ENCODE assay signal across 1 cellular context in the genomic region with DNA sequence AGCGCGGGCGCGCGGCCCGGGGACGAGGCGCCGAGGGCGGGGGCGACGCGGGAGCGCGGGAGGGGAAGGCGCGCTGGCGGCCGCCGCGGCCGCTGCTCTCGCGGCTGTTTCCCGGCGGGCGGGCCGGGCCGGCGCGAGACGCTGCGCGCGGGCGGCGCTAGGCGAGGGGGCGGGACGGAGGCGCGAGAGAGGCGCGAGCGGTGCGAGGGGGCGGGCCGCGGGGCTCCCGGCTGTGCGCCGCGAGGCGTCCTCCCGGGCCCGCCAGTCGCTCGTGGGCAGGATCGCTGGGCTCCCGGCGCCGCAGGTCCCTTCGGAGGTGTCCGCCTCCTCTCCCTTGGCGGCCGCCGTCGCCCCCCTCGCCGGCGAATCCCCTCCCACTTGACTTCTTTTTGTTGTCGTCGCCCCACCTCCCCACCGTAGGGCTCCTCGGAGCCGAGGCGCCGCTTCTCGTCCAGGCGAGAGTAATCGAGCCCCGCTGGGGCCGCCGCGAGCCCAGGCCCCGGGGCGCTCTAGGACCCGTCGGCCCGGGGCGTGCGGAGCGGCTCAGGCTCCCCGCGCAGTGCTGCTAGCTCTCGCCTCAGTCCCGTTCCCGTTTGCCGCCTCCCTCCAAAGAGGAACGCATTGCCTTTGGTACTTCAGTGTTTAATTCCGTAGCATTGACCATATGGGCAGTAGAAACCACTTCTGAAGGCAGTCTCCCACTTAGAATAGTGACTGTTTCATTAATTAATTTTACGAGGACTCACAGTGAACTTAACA.
A peak's percentile ranks its signal among the peaks of the same experiment; 100 is the strongest.
TF ChIP-seq lines count a peak whose summit lies in the region.

A gene (minus strand): TSS at position 110 of the 759 bp plus-strand sequence. CDS start 330 bp downstream, outside the sequence.

TF ChIP-seq in HepG2, 621 proteins besides CTCF, POLR2A, EP300 and RAD21 (continued from another document and continues in another):
- TF ChIP-seq ZNF468 (CRISPR knock-in tag; IDR thresholded peaks at IDR 0.05) (peak; percentile 94; the same call in 1 of the 2 replicates), ZNF879 (CRISPR knock-in tag; IDR thresholded peaks at IDR 0.05) (peak; percentile 36; the same call in 1 of the 2 replicates), KMT2A (CRISPR knock-in tag; IDR thresholded peaks at IDR 0.05) (peak; percentile 95; the same call in 1 of the 2 replicates), SCMH1 (CRISPR knock-in tag; IDR thresholded peaks at IDR 0.05; ENCODE audit: borderline replicate concordance) (no peak), ZNF225 (CRISPR knock-in tag; IDR thresholded peaks at IDR 0.05) (peak; percentile 78; the same call in 1 of the 2 replicates), ZNF567 (CRISPR knock-in tag; IDR thresholded peaks at IDR 0.05; ENCODE audit: borderline replicate concordance) (peak; percentile 94), RCOR2 (CRISPR knock-in tag; IDR thresholded peaks at IDR 0.05) (no peak), FOXA3 (CRISPR knock-in tag; IDR thresholded peaks at IDR 0.05) (peak; percentile 59; the same call in 1 of the 2 replicates), ZNF547 (CRISPR knock-in tag; IDR thresholded peaks at IDR 0.05) (peak; percentile 34; the same call in 1 of the 2 replicates), DPF2 (CRISPR knock-in tag; IDR thresholded peaks at IDR 0.05; ENCODE audit: borderline replicate concordance, low read depth) (no peak; the same call in 1 of the 2 replicates), NPAS2 (CRISPR knock-in tag; IDR thresholded peaks at IDR 0.05; ENCODE audit: borderline replicate concordance) (0 out of 2 replicates have a peak, but pooled peaks have one; percentile 20), ZNF33A (CRISPR knock-in tag; IDR thresholded peaks at IDR 0.05; ENCODE audit: borderline replicate concordance) (no peak), KDM3A (CRISPR knock-in tag; IDR thresholded peaks at IDR 0.05; ENCODE audit: low read depth) (peak; percentile 81), NRL (CRISPR knock-in tag; IDR thresholded peaks at IDR 0.05; ENCODE audit: borderline replicate concordance) (peak; percentile 83), ZNF75D (CRISPR knock-in tag; IDR thresholded peaks at IDR 0.05; ENCODE audit: borderline replicate concordance) (0 out of 2 replicates have a peak, but pooled peaks have one; percentile 36), MXI1 (IDR thresholded peaks at IDR 0.05; ENCODE audit: borderline replicate concordance, low read depth, low read length) (peak; percentile 67; the same call in 1 of the 3 replicates), RFX3 (CRISPR knock-in tag; IDR thresholded peaks at IDR 0.05) (no peak), FOXK1 (CRISPR knock-in tag; IDR thresholded peaks at IDR 0.05; ENCODE audit: borderline replicate concordance, low read depth) (peak; percentile 85; the same call in 1 of the 2 replicates), NFE2L1 (CRISPR knock-in tag; IDR thresholded peaks at IDR 0.05; ENCODE audit: borderline replicate concordance) (no peak), ZMYM4 (CRISPR knock-in tag; IDR thresholded peaks at IDR 0.05) (peak; percentile 86), RBM22 (optimal IDR thresholded peaks at IDR 0.05; ENCODE audit: low read length) (peak; percentile 39), ZNF615 (CRISPR knock-in tag; IDR thresholded peaks at IDR 0.05; ENCODE audit: borderline replicate concordance) (no peak), ZNF788 (CRISPR knock-in tag; IDR thresholded peaks at IDR 0.05; ENCODE audit: borderline replicate concordance) (peak; percentile 94), ZSCAN22 (CRISPR knock-in tag; IDR thresholded peaks at IDR 0.05) (peak; percentile 76; the same call in 1 of the 2 replicates), ZNF550 (CRISPR knock-in tag; IDR thresholded peaks at IDR 0.05; ENCODE audit: borderline replicate concordance) (no peak), MAZ (IDR thresholded peaks at IDR 0.05; ENCODE audit: borderline replicate concordance, low read depth, low read length) (peak; percentile 75; the same call in 1 of the 2 replicates), MAZ (CRISPR knock-in tag; IDR thresholded peaks at IDR 0.05; ENCODE audit: low read depth) (peak; percentile 86), POGZ (CRISPR knock-in tag; IDR thresholded peaks at IDR 0.05) (peak; percentile 91), IKZF1 (IDR thresholded peaks at IDR 0.05) (no peak), TRIM24 (CRISPR knock-in tag; IDR thresholded peaks at IDR 0.05) (no peak), ZNF891 (CRISPR knock-in tag; IDR thresholded peaks at IDR 0.05) (peak; percentile 90; the same call in 1 of the 2 replicates), PPARG (CRISPR knock-in tag; conservative IDR thresholded peaks at IDR 0.05) (peak; percentile 69; the same call in 1 of the 2 replicates), CBFB (CRISPR knock-in tag; IDR thresholded peaks at IDR 0.05) (peak; percentile 62; the same call in 1 of the 2 replicates), HIVEP1 (CRISPR knock-in tag; IDR thresholded peaks at IDR 0.05) (peak; percentile 64; the same call in 1 of the 2 replicates), ZNF331 (CRISPR knock-in tag; IDR thresholded peaks at IDR 0.05) (peak; percentile 72)
- TF ChIP-seq, protein P1, sequence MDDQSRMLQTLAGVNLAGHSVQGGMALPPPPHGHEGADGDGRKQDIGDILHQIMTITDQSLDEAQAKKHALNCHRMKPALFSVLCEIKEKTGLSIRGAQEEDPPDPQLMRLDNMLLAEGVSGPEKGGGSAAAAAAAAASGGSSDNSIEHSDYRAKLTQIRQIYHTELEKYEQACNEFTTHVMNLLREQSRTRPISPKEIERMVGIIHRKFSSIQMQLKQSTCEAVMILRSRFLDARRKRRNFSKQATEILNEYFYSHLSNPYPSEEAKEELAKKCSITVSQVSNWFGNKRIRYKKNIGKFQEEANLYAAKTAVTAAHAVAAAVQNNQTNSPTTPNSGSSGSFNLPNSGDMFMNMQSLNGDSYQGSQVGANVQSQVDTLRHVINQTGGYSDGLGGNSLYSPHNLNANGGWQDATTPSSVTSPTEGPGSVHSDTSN (CRISPR knock-in tag; IDR thresholded peaks at IDR 0.05; ENCODE audit: borderline replicate concordance) = 0 out of 2 replicates have a peak, but pooled peaks have one; percentile 47
- TF ChIP-seq, protein P2, sequence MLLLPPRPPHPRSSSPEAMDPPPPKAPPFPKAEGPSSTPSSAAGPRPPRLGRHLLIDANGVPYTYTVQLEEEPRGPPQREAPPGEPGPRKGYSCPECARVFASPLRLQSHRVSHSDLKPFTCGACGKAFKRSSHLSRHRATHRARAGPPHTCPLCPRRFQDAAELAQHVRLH (CRISPR knock-in tag; IDR thresholded peaks at IDR 0.05; ENCODE audit: borderline replicate concordance, low read depth) = peak; percentile 90
- TF ChIP-seq, protein P3, sequence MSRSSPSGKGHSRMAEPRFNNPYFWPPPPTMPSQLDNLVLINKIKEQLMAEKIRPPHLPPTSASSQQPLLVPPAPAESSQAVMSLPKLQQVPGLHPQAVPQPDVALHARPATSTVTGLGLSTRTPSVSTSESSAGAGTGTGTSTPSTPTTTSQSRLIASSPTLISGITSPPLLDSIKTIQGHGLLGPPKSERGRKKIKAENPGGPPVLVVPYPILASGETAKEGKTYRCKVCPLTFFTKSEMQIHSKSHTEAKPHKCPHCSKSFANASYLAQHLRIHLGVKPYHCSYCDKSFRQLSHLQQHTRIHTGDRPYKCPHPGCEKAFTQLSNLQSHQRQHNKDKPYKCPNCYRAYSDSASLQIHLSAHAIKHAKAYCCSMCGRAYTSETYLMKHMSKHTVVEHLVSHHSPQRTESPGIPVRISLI (CRISPR knock-in tag; IDR thresholded peaks at IDR 0.05; ENCODE audit: borderline replicate concordance) = peak; percentile 60; the same call in 1 of the 2 replicates
- TF ChIP-seq, protein P4, sequence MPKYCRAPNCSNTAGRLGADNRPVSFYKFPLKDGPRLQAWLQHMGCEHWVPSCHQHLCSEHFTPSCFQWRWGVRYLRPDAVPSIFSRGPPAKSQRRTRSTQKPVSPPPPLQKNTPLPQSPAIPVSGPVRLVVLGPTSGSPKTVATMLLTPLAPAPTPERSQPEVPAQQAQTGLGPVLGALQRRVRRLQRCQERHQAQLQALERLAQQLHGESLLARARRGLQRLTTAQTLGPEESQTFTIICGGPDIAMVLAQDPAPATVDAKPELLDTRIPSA (CRISPR knock-in tag; IDR thresholded peaks at IDR 0.05; ENCODE audit: borderline replicate concordance) = 0 out of 2 replicates have a peak, but pooled peaks have one; percentile 42
- TF ChIP-seq, protein P5, sequence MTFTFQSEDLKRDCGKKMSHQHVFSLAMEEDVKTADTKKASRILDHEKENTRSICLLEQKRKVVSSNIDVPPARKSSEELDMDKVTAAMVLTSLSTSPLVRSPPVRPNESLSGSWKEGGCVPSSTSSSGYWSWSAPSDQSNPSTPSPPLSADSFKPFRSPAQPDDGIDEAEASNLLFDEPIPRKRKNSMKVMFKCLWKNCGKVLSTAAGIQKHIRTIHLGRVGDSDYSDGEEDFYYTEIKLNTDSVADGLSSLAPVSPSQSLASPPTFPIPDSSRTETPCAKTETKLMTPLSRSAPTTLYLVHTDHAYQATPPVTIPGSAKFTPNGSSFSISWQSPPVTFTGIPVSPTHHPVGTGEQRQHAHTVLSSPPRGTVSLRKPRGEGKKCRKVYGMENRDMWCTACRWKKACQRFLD (CRISPR knock-in tag; IDR thresholded peaks at IDR 0.05; ENCODE audit: borderline replicate concordance) = peak; percentile 96
- TF ChIP-seq, protein P6, sequence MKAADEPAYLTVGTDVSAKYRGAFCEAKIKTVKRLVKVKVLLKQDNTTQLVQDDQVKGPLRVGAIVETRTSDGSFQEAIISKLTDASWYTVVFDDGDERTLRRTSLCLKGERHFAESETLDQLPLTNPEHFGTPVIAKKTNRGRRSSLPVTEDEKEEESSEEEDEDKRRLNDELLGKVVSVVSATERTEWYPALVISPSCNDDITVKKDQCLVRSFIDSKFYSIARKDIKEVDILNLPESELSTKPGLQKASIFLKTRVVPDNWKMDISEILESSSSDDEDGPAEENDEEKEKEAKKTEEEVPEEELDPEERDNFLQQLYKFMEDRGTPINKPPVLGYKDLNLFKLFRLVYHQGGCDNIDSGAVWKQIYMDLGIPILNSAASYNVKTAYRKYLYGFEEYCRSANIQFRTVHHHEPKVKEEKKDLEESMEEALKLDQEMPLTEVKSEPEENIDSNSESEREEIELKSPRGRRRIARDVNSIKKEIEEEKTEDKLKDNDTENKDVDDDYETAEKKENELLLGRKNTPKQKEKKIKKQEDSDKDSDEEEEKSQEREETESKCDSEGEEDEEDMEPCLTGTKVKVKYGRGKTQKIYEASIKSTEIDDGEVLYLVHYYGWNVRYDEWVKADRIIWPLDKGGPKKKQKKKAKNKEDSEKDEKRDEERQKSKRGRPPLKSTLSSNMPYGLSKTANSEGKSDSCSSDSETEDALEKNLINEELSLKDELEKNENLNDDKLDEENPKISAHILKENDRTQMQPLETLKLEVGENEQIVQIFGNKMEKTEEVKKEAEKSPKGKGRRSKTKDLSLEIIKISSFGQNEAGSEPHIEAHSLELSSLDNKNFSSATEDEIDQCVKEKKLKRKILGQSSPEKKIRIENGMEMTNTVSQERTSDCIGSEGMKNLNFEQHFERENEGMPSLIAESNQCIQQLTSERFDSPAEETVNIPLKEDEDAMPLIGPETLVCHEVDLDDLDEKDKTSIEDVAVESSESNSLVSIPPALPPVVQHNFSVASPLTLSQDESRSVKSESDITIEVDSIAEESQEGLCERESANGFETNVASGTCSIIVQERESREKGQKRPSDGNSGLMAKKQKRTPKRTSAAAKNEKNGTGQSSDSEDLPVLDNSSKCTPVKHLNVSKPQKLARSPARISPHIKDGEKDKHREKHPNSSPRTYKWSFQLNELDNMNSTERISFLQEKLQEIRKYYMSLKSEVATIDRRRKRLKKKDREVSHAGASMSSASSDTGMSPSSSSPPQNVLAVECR (CRISPR knock-in tag; IDR thresholded peaks at IDR 0.05; ENCODE audit: borderline replicate concordance) = peak; percentile 90
- TF ChIP-seq, protein P7, sequence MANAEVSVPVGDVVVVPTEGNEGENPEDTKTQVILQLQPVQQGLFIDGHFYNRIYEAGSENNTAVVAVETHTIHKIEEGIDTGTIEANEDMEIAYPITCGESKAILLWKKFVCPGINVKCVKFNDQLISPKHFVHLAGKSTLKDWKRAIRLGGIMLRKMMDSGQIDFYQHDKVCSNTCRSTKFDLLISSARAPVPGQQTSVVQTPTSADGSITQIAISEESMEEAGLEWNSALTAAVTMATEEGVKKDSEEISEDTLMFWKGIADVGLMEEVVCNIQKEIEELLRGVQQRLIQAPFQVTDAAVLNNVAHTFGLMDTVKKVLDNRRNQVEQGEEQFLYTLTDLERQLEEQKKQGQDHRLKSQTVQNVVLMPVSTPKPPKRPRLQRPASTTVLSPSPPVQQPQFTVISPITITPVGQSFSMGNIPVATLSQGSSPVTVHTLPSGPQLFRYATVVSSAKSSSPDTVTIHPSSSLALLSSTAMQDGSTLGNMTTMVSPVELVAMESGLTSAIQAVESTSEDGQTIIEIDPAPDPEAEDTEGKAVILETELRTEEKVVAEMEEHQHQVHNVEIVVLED (CRISPR knock-in tag; IDR thresholded peaks at IDR 0.05; ENCODE audit: borderline replicate concordance) = peak; percentile 88
- TF ChIP-seq, protein P8, sequence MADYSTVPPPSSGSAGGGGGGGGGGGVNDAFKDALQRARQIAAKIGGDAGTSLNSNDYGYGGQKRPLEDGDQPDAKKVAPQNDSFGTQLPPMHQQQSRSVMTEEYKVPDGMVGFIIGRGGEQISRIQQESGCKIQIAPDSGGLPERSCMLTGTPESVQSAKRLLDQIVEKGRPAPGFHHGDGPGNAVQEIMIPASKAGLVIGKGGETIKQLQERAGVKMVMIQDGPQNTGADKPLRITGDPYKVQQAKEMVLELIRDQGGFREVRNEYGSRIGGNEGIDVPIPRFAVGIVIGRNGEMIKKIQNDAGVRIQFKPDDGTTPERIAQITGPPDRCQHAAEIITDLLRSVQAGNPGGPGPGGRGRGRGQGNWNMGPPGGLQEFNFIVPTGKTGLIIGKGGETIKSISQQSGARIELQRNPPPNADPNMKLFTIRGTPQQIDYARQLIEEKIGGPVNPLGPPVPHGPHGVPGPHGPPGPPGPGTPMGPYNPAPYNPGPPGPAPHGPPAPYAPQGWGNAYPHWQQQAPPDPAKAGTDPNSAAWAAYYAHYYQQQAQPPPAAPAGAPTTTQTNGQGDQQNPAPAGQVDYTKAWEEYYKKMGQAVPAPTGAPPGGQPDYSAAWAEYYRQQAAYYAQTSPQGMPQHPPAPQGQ (CRISPR knock-in tag; IDR thresholded peaks at IDR 0.05; ENCODE audit: borderline replicate concordance) = no peak
- TF ChIP-seq, protein P9, sequence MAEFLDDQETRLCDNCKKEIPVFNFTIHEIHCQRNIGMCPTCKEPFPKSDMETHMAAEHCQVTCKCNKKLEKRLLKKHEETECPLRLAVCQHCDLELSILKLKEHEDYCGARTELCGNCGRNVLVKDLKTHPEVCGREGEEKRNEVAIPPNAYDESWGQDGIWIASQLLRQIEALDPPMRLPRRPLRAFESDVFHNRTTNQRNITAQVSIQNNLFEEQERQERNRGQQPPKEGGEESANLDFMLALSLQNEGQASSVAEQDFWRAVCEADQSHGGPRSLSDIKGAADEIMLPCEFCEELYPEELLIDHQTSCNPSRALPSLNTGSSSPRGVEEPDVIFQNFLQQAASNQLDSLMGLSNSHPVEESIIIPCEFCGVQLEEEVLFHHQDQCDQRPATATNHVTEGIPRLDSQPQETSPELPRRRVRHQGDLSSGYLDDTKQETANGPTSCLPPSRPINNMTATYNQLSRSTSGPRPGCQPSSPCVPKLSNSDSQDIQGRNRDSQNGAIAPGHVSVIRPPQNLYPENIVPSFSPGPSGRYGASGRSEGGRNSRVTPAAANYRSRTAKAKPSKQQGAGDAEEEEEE (CRISPR knock-in tag; IDR thresholded peaks at IDR 0.05; ENCODE audit: borderline replicate concordance) = 0 out of 2 replicates have a peak, but pooled peaks have one; percentile 76
